ENCODE assay signal across 8 cellular contexts in genomic region chr6:90284745-90285481, GRCh38. TPM values are rescaled to one million over a fixed set of nuclear protein-coding genes. Genes with fewer than 3 reads are reported as not detected.
A peak's percentile ranks its signal among the peaks of the same experiment; 100 is the strongest.
DNase-seq lines count a peak whose midpoint lies in the region; ATAC-seq, FAIRE-seq and TF ChIP-seq lines count a peak whose summit lies in the region.

No MANE protein-coding gene starts in this region.

- H3K36me3 Mint-ChIP-seq in neural progenitor cell, result peaks cover 10% of the 10 kb centered on the region

- DNase-seq in cardiac muscle cell (ENCODE audit: low read depth in 1 of 2, low spot score in 1 of 2) (no peak), Right ventricle myocardium inferior (ENCODE audit: missing footprints) (no peak), SJCRH30 (peak; percentile 13 to 54), endothelial cell of umbilical vein (ENCODE audit: low read depth, low spot score) (peak; percentile 87), neural progenitor cell (ENCODE audit: low spot score) (no peak), amygdala (lab: John Stamatoyannopoulos, UW) (no peak), NCI-H1105 (lab: John Stamatoyannopoulos, UW) (no peak)

- H3K79me2 ChIP-seq in endothelial cell of umbilical vein (ENCODE audit: control insufficient read depth, insufficient read depth, low read length), result no peaks in the 10 kb centered on the region
- no peaks in the 10 kb centered on the region for H3K79me2 ChIP-seq in neural progenitor cell (ENCODE audit: low read depth)

- H3K4me3 ChIP-seq in cardiac muscle cell, result no peak overlapping the region
- peak overlapping the region; percentile 46 for H3K4me3 ChIP-seq in SJCRH30
- H3K4me3 ChIP-seq in endothelial cell of umbilical vein (replicated peaks in 1 of 3; ENCODE audit: insufficient read depth in 1 of 3, low read depth in 1 of 3, low read length in 3 of 3), result peak overlapping the region; percentile 10 to 64 (median 17)
- H3K4me3 ChIP-seq in neural progenitor cell, result no peak overlapping the region

- H3K27me3 Mint-ChIP-seq in neural progenitor cell (ENCODE audit: insufficient read depth, low read depth), result peaks cover 9% of the 10 kb centered on the region

- TF ChIP-seq POLR2A in endothelial cell of umbilical vein (IDR thresholded peaks at IDR 0.05; ENCODE audit: low read depth, low read length), result no peak

- H3K4me1 Mint-ChIP-seq in neural progenitor cell, result peaks cover 53% of the 10 kb centered on the region

- H3K4me2 ChIP-seq in endothelial cell of umbilical vein (ENCODE audit: insufficient read depth, low read length), result peak overlapping the region; percentile 99
- peak overlapping the region; percentile 57 for H3K4me2 ChIP-seq in neural progenitor cell

- H3K27me3 ChIP-seq in cardiac muscle cell, result no peaks in the 10 kb centered on the region
- H3K27me3 ChIP-seq in SJCRH30, result no peaks in the 10 kb centered on the region
- H3K27me3 ChIP-seq in endothelial cell of umbilical vein (ENCODE audit: control insufficient read depth in 2 of 2, insufficient read depth in 2 of 2, low read length in 2 of 2), result no peaks in the 10 kb centered on the region
- no peaks in the 10 kb centered on the region for H3K27me3 ChIP-seq in neural progenitor cell

- peak overlapping the region; percentile 91 for H3K27ac Mint-ChIP-seq in neural progenitor cell

- BruUV-seq in endothelial cell of umbilical vein (replicated peaks; lab: Mats Ljungman, UMichigan), result TSS peak; percentile 84

- no peaks in the 10 kb centered on the region for H3K9me3 ChIP-seq in cardiac muscle cell (ENCODE audit: low read depth)
- no peaks in the 10 kb centered on the region for H3K9me3 ChIP-seq in SJCRH30 (replicated peaks)
- no peaks in the 10 kb centered on the region for H3K9me3 ChIP-seq in endothelial cell of umbilical vein (replicated peaks; ENCODE audit: control insufficient read depth, insufficient read depth, low read length)
- H3K9me3 ChIP-seq in neural progenitor cell (ENCODE audit: low read depth), result no peaks in the 10 kb centered on the region

- H3K9ac ChIP-seq in endothelial cell of umbilical vein (replicated peaks; ENCODE audit: extremely low read depth, insufficient read depth, low read length) (peak overlapping the region; percentile 96), neural progenitor cell (no peak overlapping the region)

- H3F3A ChIP-seq in neural progenitor cell (ENCODE audit: low read depth), result peaks cover 26% of the 10 kb centered on the region

- H3K4me3 Mint-ChIP-seq in neural progenitor cell, result peak overlapping the region; percentile 81

- H2AFZ ChIP-seq in endothelial cell of umbilical vein (ENCODE audit: low read depth, low read length), result no peak overlapping the region
- H2AFZ ChIP-seq in neural progenitor cell (replicated peaks), result no peak overlapping the region

- intact Hi-C loops in Right ventricle myocardium inferior (cut with DNase I), result loop anchor here (1.0 to 5.0 kb wide), 2 partner anchors 66 to 103 kb away; no protein-coding TSS in a partner anchor
- intact Hi-C loops in endothelial cell of umbilical vein (cut with micrococcal nuclease), result loop anchor here (1.0 to 5.0 kb wide), 11 partner anchors 11 to 987 kb away; partner anchors contain the start of gene BACH2

- dilution Hi-C loops in endothelial cell of umbilical vein (cut with MboI; ENCODE audit: extremely low pct_ligation_motif_present, low sequenced_read_pairs), result no loop called here

- no peaks in the 10 kb centered on the region for H4K20me1 ChIP-seq in endothelial cell of umbilical vein (replicated peaks; ENCODE audit: control insufficient read depth, extremely low read depth, insufficient read depth, low read length)
- H4K20me1 ChIP-seq in neural progenitor cell (ENCODE audit: low read depth), result peaks cover 4% of the 10 kb centered on the region

- peaks cover 7% of the 10 kb centered on the region for H3K9me3 Mint-ChIP-seq in neural progenitor cell

- ATAC-seq in Right ventricle myocardium inferior, result no peak
- ATAC-seq in HG03039 (IDR thresholded peaks at IDR 0.05; ENCODE audit: unreplicated experiment), result peak; percentile 89

- H3K4me1 ChIP-seq in cardiac muscle cell (ENCODE audit: low read depth) (peaks cover 19% of the 10 kb centered on the region), SJCRH30 (peaks cover 24% of the 10 kb centered on the region), endothelial cell of umbilical vein (ENCODE audit: control insufficient read depth, extremely low read depth, insufficient read depth, low read length) (peaks cover 22% of the 10 kb centered on the region), neural progenitor cell (peaks cover 46% of the 10 kb centered on the region)

- no peaks in the 10 kb centered on the region for H3K36me3 ChIP-seq in cardiac muscle cell
- no peaks in the 10 kb centered on the region for H3K36me3 ChIP-seq in SJCRH30
- H3K36me3 ChIP-seq in endothelial cell of umbilical vein (ENCODE audit: control insufficient read depth in 2 of 2, extremely low read depth in 1 of 2, insufficient read depth in 2 of 2, low read length in 2 of 2), result no peaks in the 10 kb centered on the region
- no peaks in the 10 kb centered on the region for H3K36me3 ChIP-seq in neural progenitor cell

- POLR2A ChIA-PET in endothelial cell of umbilical vein (lab: Charles Lee), result interaction anchor here (0.5 to 1.1 kb wide), 7 partner anchors 11 to 1204 kb away, joined by 3 to 6 read pairs (median 4); partner anchors contain the start of gene PNRC1

- no peak for FAIRE-seq in endothelial cell of umbilical vein (lab: Jason Lieb, UNC)

- CTCF ChIA-PET in endothelial cell of umbilical vein (lab: Charles Lee), result interaction anchor here (0.9 to 6.7 kb wide), 20 partner anchors 11 to 344 kb away, joined by 3 to 48 read pairs (median 4); partner anchors contain the start of gene BACH2

- H3K9me1 ChIP-seq in endothelial cell of umbilical vein (replicated peaks; ENCODE audit: control insufficient read depth, extremely low read depth, insufficient read depth, low read length), result no peaks in the 10 kb centered on the region

- H3K27ac ChIP-seq in cardiac muscle cell (peak overlapping the region; percentile 61), SJCRH30 (peak overlapping the region; percentile 46), endothelial cell of umbilical vein (ENCODE audit: insufficient read depth, low read depth, low read length) (peak overlapping the region; percentile 99), neural progenitor cell (no peak overlapping the region)

- TF ChIP-seq CTCF in cardiac muscle cell (IDR thresholded peaks at IDR 0.05; ENCODE audit: low read depth, low read length) (no peak), endothelial cell of umbilical vein (IDR thresholded peaks at IDR 0.05; ENCODE audit: extremely low read depth in 1 of 2, insufficient read depth in 1 of 2, low read depth in 1 of 2, low read length in 2 of 2) (no peak), neural progenitor cell (IDR thresholded peaks at IDR 0.05) (no peak)

TF ChIP-seq in endothelial cell of umbilical vein, 7 proteins besides CTCF, POLR2A, EP300 and RAD21:
- TF ChIP-seq POLR2AphosphoS5 (IDR thresholded peaks at IDR 0.05; ENCODE audit: insufficient read depth, low read depth, low read length) (no peak), JUN (IDR thresholded peaks at IDR 0.05; ENCODE audit: borderline replicate concordance, insufficient read depth, insufficient read length, low read depth) (peak; percentile 98), FOS (IDR thresholded peaks at IDR 0.05; ENCODE audit: borderline replicate concordance, insufficient read depth, low read length) (peak; percentile 28)

RNA-seq across cellular contexts. Expression of gene BACH2, which starts 11.7 kb away (rescaled TPM):
- total RNA-seq in cardiac muscle cell (3.2 and 5.6 TPM in 2 replicates), Right ventricle myocardium inferior (2.2 TPM), endothelial cell of umbilical vein (5.6 and 5.9 TPM in 2 replicates), neural progenitor cell (ENCODE audit: low replicate concordance) (3.9 and 5.3 TPM in 2 replicates)
- polyA plus RNA-seq in cardiac muscle cell (4.6 and 5.4 TPM in 2 replicates), endothelial cell of umbilical vein (1.1 and 1.7 TPM in 2 replicates)
- 3.8 and 4.1 TPM in 2 replicates for total RNA-seq in SJCRH30 (2014; rRNA removed; shearing (Covaris generic))
- polyA plus RNA-seq in endothelial cell of umbilical vein (2011; cell fraction: cytosol; rRNA removed), result 1.4 and 1.8 TPM in 2 replicates
- polyA plus RNA-seq in endothelial cell of umbilical vein (2011; cell fraction: nucleus; rRNA removed), result 2.2 and 3.3 TPM in 2 replicates
- polyA plus RNA-seq in endothelial cell of umbilical vein (2012), result 1.2 and 1.7 TPM in 2 replicates
- polyA minus RNA-seq in endothelial cell of umbilical vein, result 6.1 and 7.1 TPM in 2 replicates
- not detected for polyA minus RNA-seq in endothelial cell of umbilical vein (2011; cell fraction: cytosol; rRNA and poly(A)+ RNA removed)
- polyA minus RNA-seq in endothelial cell of umbilical vein (2011; cell fraction: nucleus; rRNA and poly(A)+ RNA removed), result 14.6 and 14.7 TPM in 2 replicates

Comparison
In these comparisons a context has a peak if more than half of its experiments do, and no peak if none do; other contexts are left out.
1. DNase-seq: peak in SJCRH30 (2 of 2) and endothelial cell of umbilical vein (single experiment); none in cardiac muscle cell (0 of 2), Right ventricle myocardium inferior (single experiment), neural progenitor cell (single experiment), amygdala (0 of 56) and NCI-H1105 (single experiment).
2. H3K4me3 ChIP-seq: peak in SJCRH30 (single experiment) and endothelial cell of umbilical vein (3 of 3); none in cardiac muscle cell (single experiment) and neural progenitor cell (single experiment).